8 cellular contexts compared by ENCODE assay signal in genomic region chr3:13016083-13016725, GRCh38. TPM values are rescaled to one million over a fixed set of nuclear protein-coding genes. Genes with fewer than 3 reads are reported as not detected.
A peak's percentile ranks its signal among the peaks of the same experiment; 100 is the strongest.
DNase-seq lines count a peak whose midpoint lies in the region; ATAC-seq and TF ChIP-seq lines count a peak whose summit lies in the region.

No MANE protein-coding gene starts in this region.

- no peak overlapping the region for H2AFZ ChIP-seq in neural progenitor cell (replicated peaks)

- H3K9me3 Mint-ChIP-seq in MCF 10A (ENCODE audit: unreplicated experiment) (no peaks in the 10 kb centered on the region), brain (peaks cover 0 to 2% (median 0%) of the 10 kb centered on the region in 5 experiments), neural progenitor cell (no peaks in the 10 kb centered on the region), mesothelial cell of epicardium (no peaks in the 10 kb centered on the region)

- H3K27ac ChIP-seq in breast epithelium (peak overlapping the region; percentile 71 to 83), neural progenitor cell (no peak overlapping the region)

- H3K27ac Mint-ChIP-seq in MCF 10A (ENCODE audit: low read depth, unreplicated experiment) (no peak overlapping the region), brain (peak overlapping the region; percentile 10 to 86 (median 75)), neural progenitor cell (peak overlapping the region; percentile 10), mesothelial cell of epicardium (no peak overlapping the region)

- H3K4me3 Mint-ChIP-seq in MCF 10A (ENCODE audit: unreplicated experiment): no peak overlapping the region
- peak overlapping the region in 2 of 5 experiments; percentile 7 to 18 for H3K4me3 Mint-ChIP-seq in brain
- peak overlapping the region; percentile 34 for H3K4me3 Mint-ChIP-seq in neural progenitor cell
- no peak overlapping the region for H3K4me3 Mint-ChIP-seq in mesothelial cell of epicardium

- CTCF ChIA-PET in MCF 10A (lab: Yijun Ruan, JAX): no interaction called here

- H3K36me3 Mint-ChIP-seq in MCF 10A (ENCODE audit: insufficient read depth, unreplicated experiment): no peaks in the 10 kb centered on the region
- H3K36me3 Mint-ChIP-seq in brain: peaks cover 6% of the 10 kb centered on the region
- no peaks in the 10 kb centered on the region for H3K36me3 Mint-ChIP-seq in neural progenitor cell
- no peaks in the 10 kb centered on the region for H3K36me3 Mint-ChIP-seq in mesothelial cell of epicardium

- H3K27me3 ChIP-seq in breast epithelium: no peaks in the 10 kb centered on the region
- H3K27me3 ChIP-seq in neural progenitor cell: no peaks in the 10 kb centered on the region

- POLR2A ChIA-PET in MCF 10A (lab: Yijun Ruan, JAX): no interaction called here

- DNase-seq in breast epithelium (ENCODE audit: low spot score in 2 of 2) (peak in 1 of 2 donors; percentile 50), MCF 10A (ENCODE audit: unreplicated experiment) (no peak), neural progenitor cell (ENCODE audit: low spot score) (no peak), mesothelial cell of epicardium (ENCODE audit: low spot score in 2 of 2, unreplicated experiment in 2 of 2) (no peak), DMS114 treated with DMSO at 0.1 percent for 48 hours (lab: John Stamatoyannopoulos, UW; ENCODE audit: unreplicated experiment) (no peak)

- peak overlapping the region in 2 of 3 donors; percentile 17 to 36 for H3K4me3 ChIP-seq in breast epithelium
- H3K4me3 ChIP-seq in neural progenitor cell: no peak overlapping the region

- TF ChIP-seq CTCF in breast epithelium (IDR thresholded peaks at IDR 0.05) (no peak), MCF 10A (IDR thresholded peaks at IDR 0.05; ENCODE audit: unreplicated experiment) (no peak), brain (conservative IDR thresholded peaks at IDR 0.05) (no peak), neural progenitor cell (IDR thresholded peaks at IDR 0.05) (no peak), mesothelial cell of epicardium (IDR thresholded peaks at IDR 0.05; ENCODE audit: unreplicated experiment) (no peak)

- intact Hi-C loops in breast epithelium (cut with DNase I; ENCODE audit: low total_unique reads) (no loop called here), MCF 10A (cut with micrococcal nuclease) (no loop called here)

- no peaks in the 10 kb centered on the region for H3K36me3 ChIP-seq in breast epithelium
- H3K36me3 ChIP-seq in neural progenitor cell: no peaks in the 10 kb centered on the region

- H3K4me1 ChIP-seq in breast epithelium (peaks cover 0 to 21% of the 10 kb centered on the region in 2 donors), neural progenitor cell (peaks cover 64% of the 10 kb centered on the region)

- H3K4me2 ChIP-seq in neural progenitor cell: peak overlapping the region; percentile 13

- peak; percentile 26 for ATAC-seq in HG03103 (IDR thresholded peaks at IDR 0.05; ENCODE audit: low read depth, unreplicated experiment)

- H3K27me3 Mint-ChIP-seq in MCF 10A (ENCODE audit: insufficient read depth, unreplicated experiment) (peaks cover 12% of the 10 kb centered on the region), brain (no peaks in the 10 kb centered on the region), neural progenitor cell (ENCODE audit: insufficient read depth, low read depth) (peaks cover 7% of the 10 kb centered on the region), mesothelial cell of epicardium (ENCODE audit: low read depth) (no peaks in the 10 kb centered on the region)

- no peaks in the 10 kb centered on the region for H3K79me2 ChIP-seq in neural progenitor cell (ENCODE audit: low read depth)

- peaks cover 12% of the 10 kb centered on the region for H3F3A ChIP-seq in neural progenitor cell (ENCODE audit: low read depth)

- TF ChIP-seq POLR2A in breast epithelium (IDR thresholded peaks at IDR 0.05): no peak
- peak; percentile 52 for TF ChIP-seq POLR2A in Raji (IDR thresholded peaks at IDR 0.05; ENCODE audit: insufficient read depth, low read depth, low read length)

- no peak overlapping the region for H3K9ac ChIP-seq in neural progenitor cell

- BruUV-seq in MCF 10A (replicated peaks; lab: Mats Ljungman, UMichigan): no TSS peak

- no peaks in the 10 kb centered on the region for H3K4me1 Mint-ChIP-seq in MCF 10A (ENCODE audit: insufficient read depth, unreplicated experiment)
- H3K4me1 Mint-ChIP-seq in brain: peaks cover 82% of the 10 kb centered on the region
- H3K4me1 Mint-ChIP-seq in neural progenitor cell: peaks cover 60% of the 10 kb centered on the region
- H3K4me1 Mint-ChIP-seq in mesothelial cell of epicardium: peaks cover 8% of the 10 kb centered on the region

- H3K9me3 ChIP-seq in breast epithelium (no peaks in the 10 kb centered on the region), neural progenitor cell (ENCODE audit: low read depth) (no peaks in the 10 kb centered on the region)

- H4K20me1 ChIP-seq in neural progenitor cell (ENCODE audit: low read depth): peaks cover 10% of the 10 kb centered on the region

RNA-seq across cellular contexts. Expression of gene IQSEC1, which starts 57.0 kb away (rescaled TPM):
- total RNA-seq in breast epithelium (10 to 100 TPM; 26.9 to 45.4 (median 26.9) TPM), MCF 10A (2022) (18.7 and 21.2 TPM in 2 replicates), neural progenitor cell (ENCODE audit: low replicate concordance) (8.9 and 19.7 TPM in 2 replicates), mesothelial cell of epicardium (39.9 to 42.4 TPM (median 41.7 TPM) in 3 replicates)
- 34.7 TPM for polyA plus RNA-seq in brain (ENCODE audit: insufficient read depth, low read depth, low replicate concordance)

Comparison
In these comparisons a context has a peak if more than half of its experiments do, and no peak if none do; other contexts are left out.
1. H3K27ac Mint-ChIP-seq: peak in brain (5 of 5) and neural progenitor cell (single experiment); none in MCF 10A (single experiment) and mesothelial cell of epicardium (single experiment).